Comparison of ENCODE assay signal across 1 cellular context in the genomic region with DNA sequence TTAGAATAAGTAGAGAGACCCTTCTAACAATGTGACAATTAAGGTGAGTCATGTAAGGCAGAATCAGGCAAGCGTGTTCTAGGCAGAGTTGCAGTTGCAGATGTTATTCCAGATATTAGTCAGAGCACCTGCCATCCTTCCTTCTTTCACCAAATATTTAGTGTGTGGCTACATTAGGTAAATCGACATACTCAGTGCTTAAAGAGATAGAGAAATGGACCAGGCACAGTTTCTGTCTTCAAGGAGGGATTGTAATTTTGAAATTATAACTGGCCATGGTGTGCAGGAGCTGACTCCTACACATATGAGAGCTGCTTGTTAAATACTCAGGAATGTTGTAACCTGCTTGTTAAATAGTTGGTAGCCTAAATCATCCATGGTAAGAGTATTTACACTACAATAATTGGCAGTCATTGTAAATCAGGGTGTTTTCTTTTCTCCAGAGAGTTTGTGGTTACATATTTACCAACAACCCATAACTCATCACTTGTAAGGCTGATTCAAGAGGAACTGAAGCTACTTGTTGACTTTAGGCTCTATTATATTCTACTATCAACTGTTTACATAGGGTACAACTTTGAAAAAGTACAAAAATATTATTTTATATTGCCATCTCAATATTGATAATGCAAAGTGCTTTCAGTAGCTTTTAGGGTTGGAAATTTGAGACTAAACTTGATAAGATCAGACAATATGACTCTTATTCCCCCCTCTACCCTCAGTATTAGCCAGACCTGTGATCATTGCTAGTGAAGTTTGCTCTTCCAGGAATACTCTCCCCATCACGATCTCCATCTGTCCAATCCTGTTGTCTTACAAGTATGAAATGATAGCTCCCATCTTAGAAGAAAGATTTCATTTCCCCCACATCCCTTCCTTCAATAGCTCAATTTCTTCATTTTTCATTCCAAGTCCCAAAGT.
TF ChIP-seq lines count a peak whose summit lies in the region.

No MANE protein-coding gene starts in this region.

TF ChIP-seq in GM12878, 131 proteins besides CTCF, POLR2A, EP300 and RAD21 (continued from another document and continues in another):
- TF ChIP-seq, protein P1, sequence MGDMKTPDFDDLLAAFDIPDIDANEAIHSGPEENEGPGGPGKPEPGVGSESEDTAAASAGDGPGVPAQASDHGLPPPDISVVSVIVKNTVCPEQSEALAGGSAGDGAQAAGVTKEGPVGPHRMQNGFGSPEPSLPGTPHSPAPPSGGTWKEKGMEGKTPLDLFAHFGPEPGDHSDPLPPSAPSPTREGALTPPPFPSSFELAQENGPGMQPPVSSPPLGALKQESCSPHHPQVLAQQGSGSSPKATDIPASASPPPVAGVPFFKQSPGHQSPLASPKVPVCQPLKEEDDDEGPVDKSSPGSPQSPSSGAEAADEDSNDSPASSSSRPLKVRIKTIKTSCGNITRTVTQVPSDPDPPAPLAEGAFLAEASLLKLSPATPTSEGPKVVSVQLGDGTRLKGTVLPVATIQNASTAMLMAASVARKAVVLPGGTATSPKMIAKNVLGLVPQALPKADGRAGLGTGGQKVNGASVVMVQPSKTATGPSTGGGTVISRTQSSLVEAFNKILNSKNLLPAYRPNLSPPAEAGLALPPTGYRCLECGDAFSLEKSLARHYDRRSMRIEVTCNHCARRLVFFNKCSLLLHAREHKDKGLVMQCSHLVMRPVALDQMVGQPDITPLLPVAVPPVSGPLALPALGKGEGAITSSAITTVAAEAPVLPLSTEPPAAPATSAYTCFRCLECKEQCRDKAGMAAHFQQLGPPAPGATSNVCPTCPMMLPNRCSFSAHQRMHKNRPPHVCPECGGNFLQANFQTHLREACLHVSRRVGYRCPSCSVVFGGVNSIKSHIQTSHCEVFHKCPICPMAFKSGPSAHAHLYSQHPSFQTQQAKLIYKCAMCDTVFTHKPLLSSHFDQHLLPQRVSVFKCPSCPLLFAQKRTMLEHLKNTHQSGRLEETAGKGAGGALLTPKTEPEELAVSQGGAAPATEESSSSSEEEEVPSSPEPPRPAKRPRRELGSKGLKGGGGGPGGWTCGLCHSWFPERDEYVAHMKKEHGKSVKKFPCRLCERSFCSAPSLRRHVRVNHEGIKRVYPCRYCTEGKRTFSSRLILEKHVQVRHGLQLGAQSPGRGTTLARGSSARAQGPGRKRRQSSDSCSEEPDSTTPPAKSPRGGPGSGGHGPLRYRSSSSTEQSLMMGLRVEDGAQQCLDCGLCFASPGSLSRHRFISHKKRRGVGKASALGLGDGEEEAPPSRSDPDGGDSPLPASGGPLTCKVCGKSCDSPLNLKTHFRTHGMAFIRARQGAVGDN (IDR thresholded peaks at IDR 0.05), result no peak
- TF ChIP-seq RCOR1 (conservative IDR thresholded peaks at IDR 0.05; ENCODE audit: low read depth, low read length), result peak; percentile 78; the same call in 1 of the 2 replicates
- no peak for TF ChIP-seq ZBTB4 (CRISPR knock-in tag; IDR thresholded peaks at IDR 0.05)
- TF ChIP-seq PML (IDR thresholded peaks at IDR 0.05; ENCODE audit: low read length), result peak; percentile 92
- no peak for TF ChIP-seq HDGF (IDR thresholded peaks at IDR 0.05)
- TF ChIP-seq MYC (IDR thresholded peaks at IDR 0.05; ENCODE audit: insufficient read depth, insufficient read length, insufficient replicate concordance, low read length, severe bottlenecking), result no peak
- peak; percentile 44 for TF ChIP-seq SKIL (IDR thresholded peaks at IDR 0.05; ENCODE audit: low read depth, poor library complexity, severe bottlenecking)
- no peak for TF ChIP-seq WRNIP1 (IDR thresholded peaks at IDR 0.05; ENCODE audit: borderline replicate concordance, low read depth, low read length)
- no peak for TF ChIP-seq FOS (IDR thresholded peaks at IDR 0.05; ENCODE audit: borderline replicate concordance, extremely low read depth, insufficient read length)
- TF ChIP-seq RAD51 (IDR thresholded peaks at IDR 0.05), result peak; percentile 37; the same call in 1 of the 2 replicates
- TF ChIP-seq ETV6 (conservative IDR thresholded peaks at IDR 0.05 in 1 of 2, IDR thresholded peaks at IDR 0.05 in 1 of 2; ENCODE audit: borderline replicate concordance in 1 of 2, low read depth in 1 of 2), result peak in 1 of 2 experiments; percentile 72; a peak in 1 of 4 replicates
- TF ChIP-seq NR2C2 (IDR thresholded peaks at IDR 0.05; ENCODE audit: borderline replicate concordance, control insufficient read depth, insufficient read length, low read depth), result no peak
- peak; percentile 89 for TF ChIP-seq RUNX3 (IDR thresholded peaks at IDR 0.05; ENCODE audit: low read length)
- TF ChIP-seq, protein P2, sequence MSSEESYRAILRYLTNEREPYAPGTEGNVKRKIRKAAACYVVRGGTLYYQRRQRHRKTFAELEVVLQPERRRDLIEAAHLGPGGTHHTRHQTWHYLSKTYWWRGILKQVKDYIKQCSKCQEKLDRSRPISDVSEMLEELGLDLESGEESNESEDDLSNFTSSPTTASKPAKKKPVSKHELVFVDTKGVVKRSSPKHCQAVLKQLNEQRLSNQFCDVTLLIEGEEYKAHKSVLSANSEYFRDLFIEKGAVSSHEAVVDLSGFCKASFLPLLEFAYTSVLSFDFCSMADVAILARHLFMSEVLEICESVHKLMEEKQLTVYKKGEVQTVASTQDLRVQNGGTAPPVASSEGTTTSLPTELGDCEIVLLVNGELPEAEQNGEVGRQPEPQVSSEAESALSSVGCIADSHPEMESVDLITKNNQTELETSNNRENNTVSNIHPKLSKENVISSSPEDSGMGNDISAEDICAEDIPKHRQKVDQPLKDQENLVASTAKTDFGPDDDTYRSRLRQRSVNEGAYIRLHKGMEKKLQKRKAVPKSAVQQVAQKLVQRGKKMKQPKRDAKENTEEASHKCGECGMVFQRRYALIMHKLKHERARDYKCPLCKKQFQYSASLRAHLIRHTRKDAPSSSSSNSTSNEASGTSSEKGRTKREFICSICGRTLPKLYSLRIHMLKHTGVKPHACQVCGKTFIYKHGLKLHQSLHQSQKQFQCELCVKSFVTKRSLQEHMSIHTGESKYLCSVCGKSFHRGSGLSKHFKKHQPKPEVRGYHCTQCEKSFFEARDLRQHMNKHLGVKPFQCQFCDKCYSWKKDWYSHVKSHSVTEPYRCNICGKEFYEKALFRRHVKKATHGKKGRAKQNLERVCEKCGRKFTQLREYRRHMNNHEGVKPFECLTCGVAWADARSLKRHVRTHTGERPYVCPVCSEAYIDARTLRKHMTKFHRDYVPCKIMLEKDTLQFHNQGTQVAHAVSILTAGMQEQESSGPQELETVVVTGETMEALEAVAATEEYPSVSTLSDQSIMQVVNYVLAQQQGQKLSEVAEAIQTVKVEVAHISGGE (CRISPR knock-in tag; IDR thresholded peaks at IDR 0.05), result no peak
- peak; percentile 78; the same call in 1 of the 3 replicates for TF ChIP-seq POU2F2 (IDR thresholded peaks at IDR 0.05; ENCODE audit: borderline replicate concordance, low read depth, low read length)
- TF ChIP-seq CBFB (IDR thresholded peaks at IDR 0.05; ENCODE audit: low read depth), result no peak
- no peak for TF ChIP-seq HSF1 (IDR thresholded peaks at IDR 0.05; ENCODE audit: low read depth, low read length)
- TF ChIP-seq TAF1 (IDR thresholded peaks at IDR 0.05; ENCODE audit: borderline replicate concordance, low read depth, low read length), result no peak
- TF ChIP-seq SPI1 (IDR thresholded peaks at IDR 0.05; ENCODE audit: borderline replicate concordance, insufficient read depth, low read depth, low read length), result peak; percentile 63
- TF ChIP-seq IKZF1 (conservative IDR thresholded peaks at IDR 0.05), result peak; percentile 83
- no peak for TF ChIP-seq SMC3 (IDR thresholded peaks at IDR 0.05; ENCODE audit: borderline replicate concordance, low read length)
- TF ChIP-seq HCFC1 (IDR thresholded peaks at IDR 0.05; ENCODE audit: low read length), result no peak
- TF ChIP-seq BMI1 (IDR thresholded peaks at IDR 0.05; ENCODE audit: borderline replicate concordance), result peak; percentile 82
- peak; percentile 30 for TF ChIP-seq SP1 (IDR thresholded peaks at IDR 0.05; ENCODE audit: low read depth, low read length)
- peak; percentile 71 for TF ChIP-seq GABPA (IDR thresholded peaks at IDR 0.05; ENCODE audit: low read depth)
- TF ChIP-seq, protein P3, sequence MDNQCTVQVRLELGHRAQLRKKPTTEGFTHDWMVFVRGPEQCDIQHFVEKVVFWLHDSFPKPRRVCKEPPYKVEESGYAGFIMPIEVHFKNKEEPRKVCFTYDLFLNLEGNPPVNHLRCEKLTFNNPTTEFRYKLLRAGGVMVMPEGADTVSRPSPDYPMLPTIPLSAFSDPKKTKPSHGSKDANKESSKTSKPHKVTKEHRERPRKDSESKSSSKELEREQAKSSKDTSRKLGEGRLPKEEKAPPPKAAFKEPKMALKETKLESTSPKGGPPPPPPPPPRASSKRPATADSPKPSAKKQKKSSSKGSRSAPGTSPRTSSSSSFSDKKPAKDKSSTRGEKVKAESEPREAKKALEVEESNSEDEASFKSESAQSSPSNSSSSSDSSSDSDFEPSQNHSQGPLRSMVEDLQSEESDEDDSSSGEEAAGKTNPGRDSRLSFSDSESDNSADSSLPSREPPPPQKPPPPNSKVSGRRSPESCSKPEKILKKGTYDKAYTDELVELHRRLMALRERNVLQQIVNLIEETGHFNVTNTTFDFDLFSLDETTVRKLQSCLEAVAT (IDR thresholded peaks at IDR 0.05), result 0 out of 2 replicates have a peak, but pooled peaks have one; percentile 17
- TF ChIP-seq IKZF2 (IDR thresholded peaks at IDR 0.05), result peak; percentile 91
- TF ChIP-seq DPF2 (IDR thresholded peaks at IDR 0.05), result peak; percentile 97
- TF ChIP-seq SREBF1 (IDR thresholded peaks at IDR 0.05; ENCODE audit: low read length), result 0 out of 2 replicates have a peak, but pooled peaks have one; percentile 37
- no peak for TF ChIP-seq RB1 (IDR thresholded peaks at IDR 0.05; ENCODE audit: borderline replicate concordance)
- TF ChIP-seq MAX (IDR thresholded peaks at IDR 0.05; ENCODE audit: low read depth, low read length), result no peak
- no peak for TF ChIP-seq ZNF24 (IDR thresholded peaks at IDR 0.05)
- TF ChIP-seq BACH1 (IDR thresholded peaks at IDR 0.05; ENCODE audit: borderline replicate concordance), result peak; percentile 94; the same call in 1 of the 2 replicates
- no peak for TF ChIP-seq POLR2AphosphoS2 (IDR thresholded peaks at IDR 0.05; ENCODE audit: low read depth, low read length)
- TF ChIP-seq, protein P4, sequence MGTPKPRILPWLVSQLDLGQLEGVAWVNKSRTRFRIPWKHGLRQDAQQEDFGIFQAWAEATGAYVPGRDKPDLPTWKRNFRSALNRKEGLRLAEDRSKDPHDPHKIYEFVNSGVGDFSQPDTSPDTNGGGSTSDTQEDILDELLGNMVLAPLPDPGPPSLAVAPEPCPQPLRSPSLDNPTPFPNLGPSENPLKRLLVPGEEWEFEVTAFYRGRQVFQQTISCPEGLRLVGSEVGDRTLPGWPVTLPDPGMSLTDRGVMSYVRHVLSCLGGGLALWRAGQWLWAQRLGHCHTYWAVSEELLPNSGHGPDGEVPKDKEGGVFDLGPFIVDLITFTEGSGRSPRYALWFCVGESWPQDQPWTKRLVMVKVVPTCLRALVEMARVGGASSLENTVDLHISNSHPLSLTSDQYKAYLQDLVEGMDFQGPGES (IDR thresholded peaks at IDR 0.05), result no peak
- no peak for TF ChIP-seq ZZZ3 (IDR thresholded peaks at IDR 0.05; ENCODE audit: control insufficient read depth, insufficient read length, low read depth)
- 0 out of 2 replicates have a peak, but pooled peaks have one; percentile 17 for TF ChIP-seq TCF7 (IDR thresholded peaks at IDR 0.05; ENCODE audit: borderline replicate concordance)
- peak; percentile 95; the same call in 1 of the 2 replicates for TF ChIP-seq MTA3 (IDR thresholded peaks at IDR 0.05; ENCODE audit: borderline replicate concordance, low read length)
- TF ChIP-seq CHD2 (IDR thresholded peaks at IDR 0.05; ENCODE audit: borderline replicate concordance, low read depth, low read length), result peak; percentile 55; the same call in 1 of the 2 replicates
- TF ChIP-seq GATAD2B (conservative IDR thresholded peaks at IDR 0.05; ENCODE audit: low read depth), result 0 out of 2 replicates have a peak, but pooled peaks have one; percentile 59
